In the genomic region with DNA sequence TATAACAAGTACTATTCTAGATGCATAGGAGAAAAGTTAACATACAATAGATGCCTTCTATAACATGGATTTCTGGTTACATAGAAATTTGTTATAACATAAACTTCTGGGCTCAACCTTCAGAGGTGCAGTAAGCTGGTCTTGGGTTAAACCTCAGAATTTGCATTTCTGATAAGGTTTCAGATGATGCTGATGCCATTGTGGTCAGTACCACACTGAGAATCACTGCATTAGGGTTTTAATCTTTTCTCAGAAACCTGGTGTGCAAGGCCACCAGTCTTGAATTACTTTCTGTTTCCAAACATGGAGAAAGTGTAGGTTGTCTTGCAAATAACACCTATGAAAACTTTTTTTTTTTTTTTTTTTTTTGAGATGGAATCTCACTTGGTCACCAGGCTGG, we compare ENCODE assay signal across 20 cellular contexts.
A peak's percentile ranks its signal among the peaks of the same experiment; 100 is the strongest.
DNase-seq lines count a peak whose midpoint lies in the region; ATAC-seq and TF ChIP-seq lines count a peak whose summit lies in the region.
"Had no signal": no experiment of that assay in that cellular context is flagged by ENCODE, and none has a peak within 500 bp of the region (broad histone marks: within the 10 kb centered on the region; RNA-seq: fewer than 3 reads in every experiment).

No MANE protein-coding gene starts in this region.

- ATAC-seq in GM18498 (IDR thresholded peaks at IDR 0.05; ENCODE audit: unreplicated experiment) (peak; percentile 97), GM19035 (IDR thresholded peaks at IDR 0.05; ENCODE audit: unreplicated experiment) (peak; percentile 59), HG02938 (IDR thresholded peaks at IDR 0.05; ENCODE audit: unreplicated experiment) (peak; percentile 79), HG03439 (IDR thresholded peaks at IDR 0.05; ENCODE audit: unreplicated experiment) (peak; percentile 92), GM21390 (IDR thresholded peaks at IDR 0.05; ENCODE audit: unreplicated experiment) (no peak), left colon (no peak)
- ATAC-seq: A549; activated CD8-positive, alpha-beta memory T cell treated with anti-CD3 and anti-CD28 coated beads, Interleukin-2, amount 10 ng/mL, durations not matched to agents 7 days and 5 days; GM23338; natural killer cell had no signal

- H3K4me3 ChIP-seq in coronary artery: no peak overlapping the region
- H3K4me3 ChIP-seq: A549; BLaER1 treated with 17β-estradiol and CSF1 and Interleukin-3, amounts not matched to agents 10 nM and 100 nM; breast epithelium; GM23338; stomach had no signal

- no peak for DNase-seq in activated CD4-positive, CD25-positive, alpha-beta regulatory T cell (lab: John Stamatoyannopoulos, UW)
- no peak for DNase-seq in coronary artery (ENCODE audit: low spot score)
- DNase-seq in left colon: no peak
- DNase-seq: activated CD8-positive, alpha-beta memory T cell treated with anti-CD3 and anti-CD28 coated beads, Interleukin-2, amount 10 ng/mL, durations not matched to agents 7 days and 5 days; Karpas-422; mesenchymal stem cell; natural killer cell; NCI-H1105 treated with DMSO at 0.1 percent for 48 hours; NCI-H748 treated with DMSO at 0.1 percent for 48 hours; stimulated activated CD4-positive, alpha-beta T cell treated with anti-CD3 and anti-CD28 coated beads, Interleukin-2, amount 100 ng/mL, for 24 hours; stomach had no signal

- intact Hi-C loops in left colon (cut with DNase I, micrococcal nuclease): no loop called here

- H3K27ac ChIP-seq in coronary artery: no peak overlapping the region
- H3K27ac ChIP-seq: A549; BLaER1 treated with 17β-estradiol and CSF1 and Interleukin-3, amounts not matched to agents 10 nM and 100 nM; breast epithelium; stomach had no signal

- TF ChIP-seq CTCF in coronary artery (IDR thresholded peaks at IDR 0.05): no peak

Comparison
In these comparisons a context has a peak if more than half of its experiments do, and no peak if none do; other contexts are left out.
1. ATAC-seq: peak in GM18498 (single experiment), GM19035 (single experiment), HG02938 (single experiment) and HG03439 (single experiment); none in GM21390 (single experiment) and left colon (single experiment).